ENCODE assay signal across 10 cellular contexts in the genomic region with DNA sequence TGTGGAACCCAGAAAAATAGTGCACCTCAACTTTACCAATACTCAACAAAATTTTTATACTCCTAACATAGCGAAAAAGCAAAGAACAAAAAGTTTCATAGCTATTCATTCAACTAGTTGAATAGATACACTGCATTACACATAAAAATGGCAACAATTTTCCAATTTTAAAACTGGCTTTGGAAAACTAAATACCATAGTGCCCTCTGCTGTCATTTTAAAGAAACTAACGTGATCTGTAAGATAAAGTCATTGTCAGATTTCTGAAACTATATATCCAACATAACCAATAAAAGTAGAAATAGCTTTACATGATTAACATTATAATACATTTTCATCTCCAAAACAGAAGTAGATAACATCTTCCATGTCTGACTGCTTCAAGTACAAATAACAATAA. TPM values are rescaled to one million over a fixed set of nuclear protein-coding genes. Genes with fewer than 3 reads are reported as not detected.
DNase-seq lines count a peak whose midpoint lies in the region; ATAC-seq and TF ChIP-seq lines count a peak whose summit lies in the region.
"Had no signal": no experiment of that assay in that cellular context is flagged by ENCODE, and none has a peak within 500 bp of the region (broad histone marks: within the 10 kb centered on the region; RNA-seq: fewer than 3 reads in every experiment).

No MANE protein-coding gene starts in this region.

- no peak for ATAC-seq in left colon

- no peaks in the 10 kb centered on the region for H3K9me3 Mint-ChIP-seq in HFFc6

- no peak overlapping the region for H3K27ac Mint-ChIP-seq in HFFc6

- no peak overlapping the region for H3K27ac ChIP-seq in WERI-Rb-1

- H3K36me3 Mint-ChIP-seq in HFFc6 (ENCODE audit: low read depth): no peaks in the 10 kb centered on the region

- peaks cover 1% of the 10 kb centered on the region for H3K27me3 Mint-ChIP-seq in HFFc6 (ENCODE audit: insufficient read depth)

- no peak for DNase-seq in AG09309 (ENCODE audit: low read depth)
- peak; percentile 25 for DNase-seq in HFFc6
- DNase-seq in SHP77 treated with DMSO at 0.1 percent for 48 hours (lab: John Stamatoyannopoulos, UW): peak; percentile 10
- peak in 1 of 2 donors; percentile 36 for DNase-seq in foreskin fibroblast
- DNase-seq in WERI-Rb-1: no peak
- no peak for DNase-seq in activated CD4-positive, alpha-beta T cell treated with anti-CD3 and anti-CD28 coated beads, Interleukin-2, amount 50 U/mL, for 4 hours
- no peak for DNase-seq in midbrain (lab: John Stamatoyannopoulos, UW)
- DNase-seq in left colon: no peak
- DNase-seq: KG1 had no signal

- H3K4me1 Mint-ChIP-seq in HFFc6 (ENCODE audit: low read depth): peaks cover 9% of the 10 kb centered on the region

- H3K36me3 ChIP-seq in WERI-Rb-1: no peaks in the 10 kb centered on the region

- H3K9me3 ChIP-seq in WERI-Rb-1 (ENCODE audit: severe bottlenecking): no peaks in the 10 kb centered on the region

- peak; percentile 26 for TF ChIP-seq CTCF in AG09309 (IDR thresholded peaks at IDR 0.05; ENCODE audit: control insufficient read depth, insufficient read depth, low read depth, low read length, missing control alignments)
- TF ChIP-seq CTCF in HFFc6 (IDR thresholded peaks at IDR 0.05): peak; percentile 74
- TF ChIP-seq CTCF in foreskin fibroblast (IDR thresholded peaks at IDR 0.05; ENCODE audit: low read depth, low read length): peak; percentile 17
- TF ChIP-seq CTCF in WERI-Rb-1 (IDR thresholded peaks at IDR 0.05; ENCODE audit: low read depth, low read length): no peak

- no peak overlapping the region for H3K4me3 ChIP-seq in AG09309 (ENCODE audit: control insufficient read depth, low read depth, low read length)
- H3K4me3 ChIP-seq in foreskin fibroblast (ENCODE audit: low read depth in 1 of 2, low read length in 2 of 2): no peak overlapping the region
- H3K4me3 ChIP-seq in WERI-Rb-1 (ENCODE audit: low read depth, low read length): no peak overlapping the region
- H3K4me3 ChIP-seq: lung had no signal

- intact Hi-C loops in left colon (cut with DNase I, micrococcal nuclease): no loop called here

- no peaks in the 10 kb centered on the region for H3K27me3 ChIP-seq in WERI-Rb-1 (ENCODE audit: insufficient read depth, low read depth, severe bottlenecking)

- H3K4me3 Mint-ChIP-seq in HFFc6: no peak overlapping the region

RNA-seq across cellular contexts. Expression of a gene that starts 31.6 kb away (rescaled TPM):
- 1 to 10 TPM; 4.9 to 7.3 (median 5.6) TPM for total RNA-seq in HFFc6 (2021; fragmentation: NEBNext Ultra II Directional; extraction: Animal tissue kit (Norgen Biotek cat#: 25700))
- 10 to 100 TPM; 11.9 to 12.4 TPM for total RNA-seq in left colon

Comparison
In these comparisons a context has a peak if more than half of its experiments do, and no peak if none do; other contexts are left out.
1. DNase-seq: peak in HFFc6 (single experiment) and SHP77 treated with DMSO at 0.1 percent for 48 hours (single experiment); none in AG09309 (single experiment), WERI-Rb-1 (single experiment), activated CD4-positive, alpha-beta T cell treated with anti-CD3 and anti-CD28 coated beads, Interleukin-2, amount 50 U/mL, for 4 hours (0 of 2), midbrain (single experiment) and left colon (0 of 2).